17 cellular contexts compared by ENCODE assay signal in genomic region chr1:232765536-232765935, GRCh38.
"Had no signal": no experiment of that assay in that cellular context is flagged by ENCODE, and none has a peak within 500 bp of the region (broad histone marks: within the 10 kb centered on the region; RNA-seq: fewer than 3 reads in every experiment).

No MANE protein-coding gene starts in this region.

- H3K4me3 ChIP-seq: coronary artery, stomach had no signal

- H3K27me3 ChIP-seq: stomach had no signal

- H3K27ac ChIP-seq: coronary artery, WERI-Rb-1 had no signal

- ATAC-seq: activated CD8-positive, alpha-beta T cell treated with anti-CD3 and anti-CD28 coated beads for 36 hours; left cardiac atrium; naive thymus-derived CD8-positive, alpha-beta T cell had no signal

- H3K9me3 ChIP-seq: stomach had no signal

- DNase-seq: activated CD4-positive, alpha-beta T cell treated with anti-CD3 and anti-CD28 coated beads for 4 hours; activated CD8-positive, alpha-beta memory T cell treated with anti-CD3 and anti-CD28 coated beads, Interleukin-2, amount 50 U/mL, for 48 hours; activated CD8-positive, alpha-beta T cell treated with anti-CD3 and anti-CD28 coated beads for 36 hours; activated naive CD4-positive, alpha-beta T cell; caudate nucleus; effector CD8-positive, alpha-beta T cell; hippocampal formation; left cardiac atrium; naive thymus-derived CD8-positive, alpha-beta T cell; occipital lobe; stomach; T-helper 9 cell; WERI-Rb-1 had no signal

- FAIRE-seq: astrocyte, frontal cortex, urothelium cell line had no signal

- H3K36me3 ChIP-seq: stomach, WERI-Rb-1 had no signal
